Comparison of ENCODE assay signal across 8 cellular contexts in genomic region chr2:27118525-27119329, GRCh38. TPM values are rescaled to one million over a fixed set of nuclear protein-coding genes. Genes with fewer than 3 reads are reported as not detected.
A peak's percentile ranks its signal among the peaks of the same experiment; 100 is the strongest.
DNase-seq lines count a peak whose midpoint lies in the region; ATAC-seq and TF ChIP-seq lines count a peak whose summit lies in the region.

Gene CGREF1 (minus strand): TSS chr2:27119128. CDS start chr2:27104366, 14,762 bp downstream.

- no peak for ATAC-seq in effector memory CD8-positive, alpha-beta T cell (replicated peaks)
- ATAC-seq in natural killer cell (no peak), HG03439 (IDR thresholded peaks at IDR 0.05; ENCODE audit: unreplicated experiment) (no peak), HG02885 (IDR thresholded peaks at IDR 0.05; ENCODE audit: poor library complexity, unreplicated experiment) (no peak)

- H3K27me3 Mint-ChIP-seq in effector memory CD8-positive, alpha-beta T cell: peaks cover 26 to 53% of the 10 kb centered on the region in 2 donors
- peaks cover 13 to 29% of the 10 kb centered on the region in 2 donors for H3K27me3 Mint-ChIP-seq in natural killer cell (ENCODE audit: low read depth in 2 of 2)

- H3K36me3 Mint-ChIP-seq in effector memory CD8-positive, alpha-beta T cell (ENCODE audit: insufficient read depth): peaks cover 4% of the 10 kb centered on the region
- H3K36me3 Mint-ChIP-seq in natural killer cell: no peaks in the 10 kb centered on the region

- no peaks in the 10 kb centered on the region for H3K9me3 Mint-ChIP-seq in effector memory CD8-positive, alpha-beta T cell
- no peaks in the 10 kb centered on the region for H3K9me3 Mint-ChIP-seq in natural killer cell

- no peak within 1 kb of the TSS for H3K27ac Mint-ChIP-seq in effector memory CD8-positive, alpha-beta T cell
- H3K27ac Mint-ChIP-seq in natural killer cell: no peak within 1 kb of the TSS

- in situ Hi-C loops in ACHN (cut with HindIII; ENCODE audit: low pct_ligation_motif_present, low pct_unique_long_range_greater_than_20kb, low sequenced_read_pairs): no loop called here

- no peak for TF ChIP-seq POLR2A in Peyer's patch (IDR thresholded peaks at IDR 0.05)

- no peak within 1 kb of the TSS for H3K27ac ChIP-seq in Peyer's patch

- H3K4me3 ChIP-seq in Peyer's patch: peak within 1 kb of the TSS; percentile 13 to 55 (median 46)

- peaks cover 0 to 5% of the 10 kb centered on the region in 2 donors for H3K27me3 ChIP-seq in Peyer's patch

- peak; percentile 52 for DNase-seq in NCI-H748 (lab: John Stamatoyannopoulos, UW; ENCODE audit: unreplicated experiment)
- no peak for DNase-seq in NCI-H748 treated with DMSO at 0.1 percent for 48 hours (lab: John Stamatoyannopoulos, UW)
- peak in 2 of 3 donors; percentile 61 to 70 for DNase-seq in Peyer's patch
- DNase-seq in effector memory CD8-positive, alpha-beta T cell: no peak
- DNase-seq in natural killer cell: no peak
- no peak for DNase-seq in ACHN

- H3K4me1 ChIP-seq in Peyer's patch: peaks cover 4 to 24% (median 6%) of the 10 kb centered on the region in 4 donors

- peaks cover 12 to 15% of the 10 kb centered on the region in 2 donors for H3K4me1 Mint-ChIP-seq in effector memory CD8-positive, alpha-beta T cell (ENCODE audit: low read depth in 2 of 2)
- peaks cover 9 to 14% of the 10 kb centered on the region in 2 donors for H3K4me1 Mint-ChIP-seq in natural killer cell

- peak in 1 of 6 experiments; percentile 8 for TF ChIP-seq CTCF in Peyer's patch (IDR thresholded peaks at IDR 0.05)
- TF ChIP-seq CTCF in natural killer cell (IDR thresholded peaks at IDR 0.05): no peak

- H3K4me3 Mint-ChIP-seq in effector memory CD8-positive, alpha-beta T cell: peak within 1 kb of the TSS; percentile 20 to 61
- peak within 1 kb of the TSS; percentile 60 for H3K4me3 Mint-ChIP-seq in natural killer cell

- no peaks in the 10 kb centered on the region for H3K36me3 ChIP-seq in Peyer's patch

- H3K9me3 ChIP-seq in Peyer's patch: no peaks in the 10 kb centered on the region

- intact Hi-C loops in natural killer cell (cut with micrococcal nuclease): no loop called here

RNA-seq across cellular contexts. Expression of gene CGREF1, which starts in this region (rescaled TPM):
- total RNA-seq in Peyer's patch: 1 to 10 TPM in 2 of 4 donors, not detected in 2; 2.5 to 5.6 TPM
- total RNA-seq in natural killer cell: not detected

Comparison
In these comparisons a context has a peak if more than half of its experiments do, and no peak if none do; other contexts are left out.
1. DNase-seq: peak in NCI-H748 (single experiment) and Peyer's patch (2 of 3); none in NCI-H748 treated with DMSO at 0.1 percent for 48 hours (single experiment), effector memory CD8-positive, alpha-beta T cell (0 of 3), natural killer cell (single experiment) and ACHN (single experiment).